27 cellular contexts compared by ENCODE assay signal in genomic region chr4:8656711-8657380, GRCh38.
"Had no signal": no experiment of that assay in that cellular context is flagged by ENCODE, and none has a peak within 500 bp of the region (broad histone marks: within the 10 kb centered on the region; RNA-seq: fewer than 3 reads in every experiment).

No MANE protein-coding gene starts in this region.

- H3K4me3 Mint-ChIP-seq: activated CD4-positive, alpha-beta memory T cell treated with anti-CD3 and anti-CD28 coated beads for 36 hours; activated CD4-positive, alpha-beta T cell treated with anti-CD3 and anti-CD28 coated beads, Interleukin-2, amount 10 ng/mL, durations not matched to agents 24 days and 14 days; activated T-helper 17 cell treated with anti-CD3 and anti-CD28 coated beads, Interleukin-2, amount 50 U/mL, for 72 hours; naive thymus-derived CD4-positive, alpha-beta T cell had no signal

- H3K9me3 ChIP-seq: gastrocnemius medialis, psoas muscle, testis, transverse colon, uterus had no signal

- H3K36me3 ChIP-seq: brain microvascular endothelial cell, gastrocnemius medialis, spleen, transverse colon, uterus had no signal

- DNase-seq: activated CD4-positive, alpha-beta memory T cell treated with anti-CD3 and anti-CD28 coated beads for 36 hours; activated CD4-positive, alpha-beta T cell treated with anti-CD3 and anti-CD28 coated beads, Interleukin-2, amount 10 ng/mL, durations not matched to agents 24 days and 14 days; activated CD4-positive, CD25-positive, alpha-beta regulatory T cell treated with anti-CD3 and anti-CD28 coated beads, Interleukin-2, amount 50 U/mL, for 72 hours; activated CD8-positive, alpha-beta memory T cell treated with anti-CD3 and anti-CD28 coated beads, Interleukin-2, amount 50 U/mL, for 4 hours; activated gamma-delta T cell treated with Interleukin-2 at 50 U/mL for 16 hours; activated naive CD4-positive, alpha-beta T cell treated with anti-CD3 and anti-CD28 coated beads, Interleukin-2, amount 50 U/mL, for 16 hours; activated T-cell treated with anti-CD3 and anti-CD28 coated beads, Interleukin-2, amount 50 U/mL, for 1 hour; amniotic stem cell; brain microvascular endothelial cell; dermis blood vessel endothelial cell; effector CD8-positive, alpha-beta T cell; gastrocnemius medialis; glutamatergic neuron; left cardiac atrium; left ventricle myocardium superior; mammary epithelial cell; midbrain; naive thymus-derived CD4-positive, alpha-beta T cell; psoas muscle; right cardiac atrium; spleen; stimulated activated naive CD4-positive, alpha-beta T cell; testis; transverse colon; uterus had no signal

- H3K4me3 ChIP-seq: gastrocnemius medialis, psoas muscle, spleen, testis, transverse colon, uterus had no signal

- H3K27ac Mint-ChIP-seq: activated CD4-positive, alpha-beta memory T cell treated with anti-CD3 and anti-CD28 coated beads for 36 hours; activated CD4-positive, alpha-beta T cell treated with anti-CD3 and anti-CD28 coated beads, Interleukin-2, amount 10 ng/mL, durations not matched to agents 24 days and 14 days; activated T-helper 17 cell treated with anti-CD3 and anti-CD28 coated beads, Interleukin-2, amount 50 U/mL, for 72 hours; naive thymus-derived CD4-positive, alpha-beta T cell had no signal

- H3K27ac ChIP-seq: brain microvascular endothelial cell, gastrocnemius medialis, parathyroid adenoma, psoas muscle, spleen, testis, transverse colon, uterus had no signal

- H3K36me3 Mint-ChIP-seq: activated CD4-positive, alpha-beta memory T cell treated with anti-CD3 and anti-CD28 coated beads for 36 hours; naive thymus-derived CD4-positive, alpha-beta T cell had no signal

- H3K4me1 Mint-ChIP-seq: activated CD4-positive, alpha-beta T cell treated with anti-CD3 and anti-CD28 coated beads, Interleukin-2, amount 10 ng/mL, durations not matched to agents 24 days and 14 days; activated T-helper 17 cell treated with anti-CD3 and anti-CD28 coated beads, Interleukin-2, amount 50 U/mL, for 72 hours; naive thymus-derived CD4-positive, alpha-beta T cell had no signal

- H3K27me3 ChIP-seq: brain microvascular endothelial cell, gastrocnemius medialis, testis, uterus had no signal

- H3K4me1 ChIP-seq: gastrocnemius medialis, parathyroid adenoma, psoas muscle, spleen, testis, transverse colon, uterus had no signal

- ATAC-seq: activated T-helper 17 cell treated with anti-CD3 and anti-CD28 coated beads, Interleukin-2, amount 50 U/mL, for 72 hours; gastrocnemius medialis; left cardiac atrium; left ventricle myocardium superior; naive thymus-derived CD4-positive, alpha-beta T cell; psoas muscle had no signal
